In genomic region chr1:186904361-186904760, GRCh38 we compare ENCODE assay signal across 26 cellular contexts.
DNase-seq lines count a peak whose midpoint lies in the region; ATAC-seq and TF ChIP-seq lines count a peak whose summit lies in the region.
"Had no signal": no experiment of that assay in that cellular context is flagged by ENCODE, and none has a peak within 500 bp of the region (broad histone marks: within the 10 kb centered on the region; RNA-seq: fewer than 3 reads in every experiment).

No MANE protein-coding gene starts in this region.

- no peak overlapping the region for H3K4me3 ChIP-seq in OCI-LY3 (ENCODE audit: low read length)
- no peak overlapping the region for H3K4me3 ChIP-seq in epithelial cell of esophagus (ENCODE audit: low read length)
- H3K4me3 ChIP-seq in urinary bladder (ENCODE audit: low read depth, low read length), result no peak overlapping the region
- H3K4me3 ChIP-seq in prostate gland, result no peak overlapping the region
- H3K4me3 ChIP-seq: breast epithelium, gastroesophageal sphincter, lung, pancreas, skin epidermis had no signal

- no peak for TF ChIP-seq POLR2A in prostate gland (IDR thresholded peaks at IDR 0.05)

- H2AFZ ChIP-seq in OCI-LY3 (ENCODE audit: low read depth, low read length), result no peak overlapping the region

- DNase-seq in SKM-1 treated with dmso at 0.1 percent for 144 hours (lab: John Stamatoyannopoulos, UW; ENCODE audit: unreplicated experiment) (peak; percentile 41), SKM-1 (lab: John Stamatoyannopoulos, UW; ENCODE audit: unreplicated experiment) (no peak), epithelial cell of esophagus (ENCODE audit: low read depth) (peak; percentile 13), left ventricle myocardium superior (no peak), NCI-H748 treated with DMSO at 0.1 percent for 48 hours (lab: John Stamatoyannopoulos, UW) (no peak), prostate gland (ENCODE audit: low spot score) (no peak)
- DNase-seq: activated CD4-positive, alpha-beta T cell treated with anti-CD3 and anti-CD28 coated beads for 4 hours; activated effector memory CD4-positive, alpha-beta T cell treated with anti-CD3 and anti-CD28 coated beads, Interleukin-2, amount 50 U/mL, for 16 hours; Calu3; CD4-positive, CD25-positive, alpha-beta regulatory T cell; GOT3; hippocampal formation; NCI-H2081; NCI-H226; NCI-H526 treated with DMSO at 0.1 percent for 48 hours; pancreas; RPMI8226; stimulated activated naive CD4-positive, alpha-beta T cell treated with Interleukin-2 at 50 U/mL for 16 hours; T-helper 17 cell had no signal

- WGBS in urinary bladder, result 54% methylated on average over 3 of the region's 3 CpGs
- 19% methylated on average over 3 of the region's 3 CpGs for WGBS in prostate gland

- H3K27ac ChIP-seq in OCI-LY3 (ENCODE audit: low read length) (no peak overlapping the region), urinary bladder (ENCODE audit: low read depth) (peak overlapping the region; percentile 50), prostate gland (no peak overlapping the region)
- H3K27ac ChIP-seq: breast epithelium, gastroesophageal sphincter, pancreas, skin epidermis, VCaP had no signal

- no peak for ATAC-seq in left ventricle myocardium superior
- ATAC-seq: gastroesophageal sphincter, T-helper 17 cell had no signal

- H3K27me3 ChIP-seq in OCI-LY3 (ENCODE audit: low read depth, low read length), result no peaks in the 10 kb centered on the region
- H3K27me3 ChIP-seq in prostate gland (replicated peaks; ENCODE audit: insufficient read depth), result no peaks in the 10 kb centered on the region
- H3K27me3 ChIP-seq: breast epithelium, gastroesophageal sphincter, pancreas had no signal

- H3K4me1 ChIP-seq in OCI-LY3 (ENCODE audit: low read length), result peaks cover 17% of the 10 kb centered on the region
- no peaks in the 10 kb centered on the region for H3K4me1 ChIP-seq in urinary bladder (ENCODE audit: insufficient read depth)
- H3K4me1 ChIP-seq in prostate gland (replicated peaks), result no peaks in the 10 kb centered on the region
- H3K4me1 ChIP-seq: breast epithelium, gastroesophageal sphincter, pancreas had no signal

- no peaks in the 10 kb centered on the region for H3K79me2 ChIP-seq in OCI-LY3 (ENCODE audit: low read length)

- H3K36me3 ChIP-seq in OCI-LY3 (replicated peaks; ENCODE audit: low read depth, low read length), result no peaks in the 10 kb centered on the region
- H3K36me3 ChIP-seq in urinary bladder (ENCODE audit: insufficient read depth), result no peaks in the 10 kb centered on the region
- no peaks in the 10 kb centered on the region for H3K36me3 ChIP-seq in prostate gland
- H3K36me3 ChIP-seq: breast epithelium, gastroesophageal sphincter, pancreas had no signal

- TF ChIP-seq CTCF in OCI-LY3 (IDR thresholded peaks at IDR 0.05; ENCODE audit: low read depth, low read length) (no peak), epithelial cell of esophagus (IDR thresholded peaks at IDR 0.05; ENCODE audit: insufficient read depth, low read depth, low read length, missing control alignments) (no peak), prostate gland (IDR thresholded peaks at IDR 0.05) (no peak)

- H3K4me2 ChIP-seq in OCI-LY3 (ENCODE audit: low read length), result peak overlapping the region; percentile 4; the same call in 1 of the 2 replicates

- no peak overlapping the region for H3K9ac ChIP-seq in OCI-LY3 (ENCODE audit: low read length)

- H4K20me1 ChIP-seq in OCI-LY3 (ENCODE audit: insufficient read depth, low read length), result no peaks in the 10 kb centered on the region

- intact Hi-C loops in left ventricle myocardium superior (cut with micrococcal nuclease), result no loop called here
- intact Hi-C loops in prostate gland (cut with DNase I), result no loop called here

- H3K9me3 ChIP-seq in OCI-LY3 (ENCODE audit: insufficient read depth, low read length) (no peaks in the 10 kb centered on the region), prostate gland (no peaks in the 10 kb centered on the region)
- H3K9me3 ChIP-seq: breast epithelium, gastroesophageal sphincter, pancreas had no signal

Comparison
In these comparisons a context has a peak if more than half of its experiments do, and no peak if none do; other contexts are left out.
1. DNase-seq: peak in SKM-1 treated with dmso at 0.1 percent for 144 hours (single experiment) and epithelial cell of esophagus (single experiment); none in SKM-1 (single experiment), left ventricle myocardium superior (single experiment), NCI-H748 treated with DMSO at 0.1 percent for 48 hours (single experiment) and prostate gland (single experiment).